In genomic region chr7:5627745-5628547, GRCh38 we compare ENCODE assay signal across 1 cellular context.
TF ChIP-seq lines count a peak whose summit lies in the region.

No MANE protein-coding gene starts in this region.

TF ChIP-seq in WTC11, 78 proteins besides CTCF, POLR2A, EP300 and RAD21 (continued from another document):
- no peak for TF ChIP-seq JUN (CRISPR knock-in tag; IDR thresholded peaks at IDR 0.05)
TF ChIP-seq in WTC11: peak in this region for 0.
